In the genomic region with DNA sequence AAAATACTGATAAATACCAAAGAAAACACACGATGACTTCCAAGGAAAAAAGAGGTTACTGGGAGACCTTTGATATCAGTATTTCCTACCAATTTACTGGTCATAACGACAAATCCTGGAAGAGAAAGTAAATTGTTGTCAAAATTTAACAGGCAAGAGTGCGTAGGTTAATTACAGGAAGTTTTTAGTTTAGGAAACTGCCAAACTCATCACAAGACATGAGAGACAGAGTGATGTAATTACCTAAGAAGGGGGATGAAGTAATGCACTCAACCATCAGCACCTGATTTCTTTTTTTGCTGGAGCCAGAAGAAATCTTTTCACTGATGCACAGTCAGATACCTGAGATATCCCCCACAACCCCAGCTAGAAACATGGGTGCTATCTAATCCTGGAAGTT, we compare ENCODE assay signal across 14 cellular contexts. TPM values are rescaled to one million over a fixed set of nuclear protein-coding genes. Genes with fewer than 3 reads are reported as not detected.
DNase-seq lines count a peak whose midpoint lies in the region; ATAC-seq and TF ChIP-seq lines count a peak whose summit lies in the region.
"Had no signal": no experiment of that assay in that cellular context is flagged by ENCODE, and none has a peak within 500 bp of the region (broad histone marks: within the 10 kb centered on the region; RNA-seq: fewer than 3 reads in every experiment).

No MANE protein-coding gene starts in this region.

- H3K4me3 Mint-ChIP-seq in IgD-negative memory B cell: peak overlapping the region in 3 of 4 donors; percentile 3 to 46 (median 21)

- H3K27me3 Mint-ChIP-seq in IgD-negative memory B cell: no peaks in the 10 kb centered on the region

- H3K27me3 ChIP-seq in kidney epithelial cell (ENCODE audit: control insufficient read depth, insufficient read depth, low read length): no peaks in the 10 kb centered on the region

- H3K27ac Mint-ChIP-seq in IgD-negative memory B cell: peak overlapping the region; percentile 56 to 76 (median 60)

- H3K9me3 Mint-ChIP-seq in IgD-negative memory B cell: no peaks in the 10 kb centered on the region

- no peaks in the 10 kb centered on the region for H3K36me3 ChIP-seq in kidney epithelial cell (ENCODE audit: control insufficient read depth, insufficient read depth, low read length)
- H3K36me3 ChIP-seq: thoracic aorta had no signal

- TF ChIP-seq CTCF in GM13976 (IDR thresholded peaks at IDR 0.05; ENCODE audit: borderline replicate concordance, control extremely low read depth, extremely low read depth, insufficient read depth, missing control alignments) (no peak), kidney epithelial cell (IDR thresholded peaks at IDR 0.05; ENCODE audit: insufficient read depth, low read length, poor library complexity, severe bottlenecking) (no peak)

- H3K4me1 Mint-ChIP-seq in IgD-negative memory B cell: peaks cover 24 to 29% (median 29%) of the 10 kb centered on the region in 3 donors

- peak; percentile 34 for ATAC-seq in GM21786 (IDR thresholded peaks at IDR 0.05; ENCODE audit: unreplicated experiment)

- H3K36me3 Mint-ChIP-seq in IgD-negative memory B cell: peaks cover 2% of the 10 kb centered on the region

- in situ Hi-C loops in GM13976 (cut with MboI; ENCODE audit: low sequenced_read_pairs, unreplicated experiment): no loop called here

- H3K4me3 ChIP-seq in kidney epithelial cell (ENCODE audit: low read depth, low read length): no peak overlapping the region
- H3K4me3 ChIP-seq: SK-N-MC, thoracic aorta had no signal

- peak; percentile 54 for DNase-seq in GM13976 (ENCODE audit: low spot score)
- DNase-seq in kidney epithelial cell (ENCODE audit: low read depth): peak; percentile 51
- DNase-seq in SIG-M5 (lab: John Stamatoyannopoulos, UW): no peak
- no peak for DNase-seq in AML-193 (lab: John Stamatoyannopoulos, UW)
- DNase-seq in AG08396 (ENCODE audit: low spot score): no peak
- DNase-seq in stimulated activated CD4-positive, alpha-beta T cell treated with anti-CD3 and anti-CD28 coated beads, Interleukin-2, amount 100 ng/mL, for 24 hours: no peak
- DNase-seq: activated CD4-positive, alpha-beta T cell treated with anti-CD3 and anti-CD28 coated beads, Interleukin-2, amount 50 U/mL, for 48 hours; COR-L47; NCI-H2081 treated with DMSO at 0.1 percent for 48 hours; occipital lobe had no signal

RNA-seq across cellular contexts. Expression of a gene that starts 16.8 kb away (rescaled TPM):
- 1.2 TPM for polyA plus RNA-seq in IgD-negative memory B cell
- total RNA-seq in kidney epithelial cell: 57.5 and 61.7 TPM in 2 replicates

Comparison
In these comparisons a context has a peak if more than half of its experiments do, and no peak if none do; other contexts are left out.
1. DNase-seq: peak in GM13976 (single experiment) and kidney epithelial cell (single experiment); none in SIG-M5 (single experiment), AML-193 (0 of 2), AG08396 (single experiment) and stimulated activated CD4-positive, alpha-beta T cell treated with anti-CD3 and anti-CD28 coated beads, Interleukin-2, amount 100 ng/mL, for 24 hours (0 of 2).